Comparison of ENCODE assay signal across 29 cellular contexts in genomic region chr20:6660441-6660840, GRCh38.
A peak's percentile ranks its signal among the peaks of the same experiment; 100 is the strongest.
DNase-seq lines count a peak whose midpoint lies in the region; ATAC-seq, FAIRE-seq and TF ChIP-seq lines count a peak whose summit lies in the region.
"Had no signal": no experiment of that assay in that cellular context is flagged by ENCODE, and none has a peak within 500 bp of the region (broad histone marks: within the 10 kb centered on the region; RNA-seq: fewer than 3 reads in every experiment).

No MANE protein-coding gene starts in this region.

- no peak overlapping the region for H3K4me2 ChIP-seq in PC-3 (ENCODE audit: low read length)
- no peak overlapping the region for H3K4me2 ChIP-seq in HepG2 (ENCODE audit: low read depth, low read length)
- no peak overlapping the region for H3K4me2 ChIP-seq in H9 (ENCODE audit: insufficient read depth, insufficient read length, low read length)

- no peak overlapping the region for H3K18ac ChIP-seq in H9 (ENCODE audit: insufficient read length, low read depth, low read length)

- FAIRE-seq in HepG2 (lab: Jason Lieb, UNC) (no peak), small intestine (lab: Jason Lieb, UNC) (no peak)

- H3K23me2 ChIP-seq in H9 (ENCODE audit: insufficient read length, low read depth, low read length, poor library complexity, severe bottlenecking): no peaks in the 10 kb centered on the region

- H3K4me1 Mint-ChIP-seq in H9: peaks cover 6 to 9% of the 10 kb centered on the region in 2 experiments; a peak in 3 of 4 replicates
- H3K4me1 Mint-ChIP-seq: activated CD4-positive, alpha-beta T cell treated with anti-CD3 and anti-CD28 coated beads, Interleukin-2, amount 10 ng/mL, durations not matched to agents 24 days and 14 days had no signal

- no peaks in the 10 kb centered on the region; a peak in 1 of 7 replicates for H3K36me3 Mint-ChIP-seq in H9 (ENCODE audit: insufficient read depth in 1 of 3, low read depth in 3 of 3)

- 0 out of 2 replicates have a peak, but pooled peaks cover 10% of the 10 kb centered on the region for H3K4me1 ChIP-seq in PC-3 (ENCODE audit: insufficient read depth, low read length)
- H3K4me1 ChIP-seq in HepG2 (ENCODE audit: insufficient read depth, low read length): no peaks in the 10 kb centered on the region
- peaks cover 0 to 9% of the 10 kb centered on the region in 2 donors for H3K4me1 ChIP-seq in small intestine (ENCODE audit: control insufficient read depth in 2 of 2, insufficient read depth in 1 of 2, low read depth in 1 of 2, low read length in 1 of 2)
- no peaks in the 10 kb centered on the region for H3K4me1 ChIP-seq in H9 (ENCODE audit: insufficient read depth, low read length)
- H3K4me1 ChIP-seq: HAP-1 had no signal

- no peak overlapping the region for H2BK12ac ChIP-seq in H9 (ENCODE audit: insufficient read length, low read depth, low read length)

- no peak overlapping the region for H4K8ac ChIP-seq in H9 (replicated peaks; ENCODE audit: insufficient read length, low read depth, low read length)

- no peaks in the 10 kb centered on the region for H3K79me1 ChIP-seq in H9 (ENCODE audit: insufficient read depth, low read depth, low read length, poor library complexity, severe bottlenecking)

- TF ChIP-seq EP300 in HepG2 (IDR thresholded peaks at IDR 0.05; ENCODE audit: low read depth in 2 of 2, low read length in 2 of 2) (no peak), HepG2 (CRISPR knock-in tag; IDR thresholded peaks at IDR 0.05; ENCODE audit: borderline replicate concordance) (no peak)

- CTCF ChIA-PET in PC-3 (lab: Charles Lee) (no interaction called here), HepG2 (lab: Yijun Ruan, JAX; ENCODE audit: low intra/inter-chr PET ratio, low total read pairs) (no interaction called here)

- DNase-seq in PC-3: peak; percentile 52
- peak; percentile 74 for DNase-seq in epithelial cell of prostate (ENCODE audit: low read depth, low spot score)
- no peak for DNase-seq in HepG2 (ENCODE audit: low spot score)
- peak; percentile 93 for DNase-seq in small intestine
- no peak for DNase-seq in H9
- no peak for DNase-seq in NCI-H226
- DNase-seq in stimulated activated CD4-positive, alpha-beta T cell treated with anti-CD3 and anti-CD28 coated beads, Interleukin-12 subunit alpha, Interleukin-12 subunit beta, amount 100 ng/mL, for 4 hours: no peak
- DNase-seq: activated CD4-positive, alpha-beta T cell treated with anti-CD3 and anti-CD28 coated beads, Interleukin-2, amount 10 ng/mL, durations not matched to agents 24 days and 14 days; activated naive CD4-positive, alpha-beta T cell treated with anti-CD3 and anti-CD28 coated beads for 36 hours; activated T-cell treated with anti-CD3 and anti-CD28 coated beads, Interleukin-2, amount 50 U/mL, for 72 hours; amniotic stem cell; cortex of kidney; DMS79 treated with DMSO at 0.1 percent for 48 hours; head of caudate nucleus; NCI-H1092; NCI-H1930; NCI-H2227 treated with DMSO at 0.1 percent for 48 hours; NCI-H748 treated with DMSO at 0.1 percent for 48 hours; stimulated activated CD8-positive, alpha-beta memory T cell treated with anti-CD3 and anti-CD28 coated beads, Interleukin-4, amount 100 ng/mL, for 48 hours; trophoblast cell had no signal

- H3K4me3 ChIP-seq in PC-3 (ENCODE audit: low read length): no peak overlapping the region
- no peak overlapping the region for H3K4me3 ChIP-seq in HepG2 (replicated peaks in 1 of 3; ENCODE audit: insufficient read depth in 1 of 3, low read depth in 2 of 3, low read length in 3 of 3)
- H3K4me3 ChIP-seq in small intestine (ENCODE audit: low read depth in 1 of 2, low read length in 2 of 2): no peak overlapping the region
- H3K4me3 ChIP-seq: HAP-1 had no signal

- BruUV-seq in PC-3 (replicated peaks; lab: Mats Ljungman, UMichigan) (no TSS peak), HepG2 (replicated peaks; lab: Mats Ljungman, UMichigan) (no TSS peak)

- no peak overlapping the region for H2BK120ac ChIP-seq in H9 (ENCODE audit: low read depth, low read length, poor library complexity, severe bottlenecking)

- no peak overlapping the region for H3T11ph ChIP-seq in H9 (ENCODE audit: low read length)

- H3F3A ChIP-seq in PC-3 (ENCODE audit: low read length, unreplicated experiment): no peaks in the 10 kb centered on the region

- no peak overlapping the region for H2BK5ac ChIP-seq in H9 (ENCODE audit: insufficient read length, low read length)

- H3K27me3 ChIP-seq in PC-3 (ENCODE audit: low read length) (no peaks in the 10 kb centered on the region), HepG2 (ENCODE audit: control insufficient read depth in 1 of 2, insufficient read depth in 2 of 2, low read length in 2 of 2) (no peaks in the 10 kb centered on the region), small intestine (ENCODE audit: control insufficient read depth in 2 of 2, insufficient read depth in 2 of 2, low read length in 2 of 2) (no peaks in the 10 kb centered on the region), H9 (ENCODE audit: insufficient read depth, low read length) (no peaks in the 10 kb centered on the region)

- no peak overlapping the region for H3K4me3 Mint-ChIP-seq in H9
- H3K4me3 Mint-ChIP-seq: activated CD4-positive, alpha-beta T cell treated with anti-CD3 and anti-CD28 coated beads, Interleukin-2, amount 10 ng/mL, durations not matched to agents 24 days and 14 days; activated naive CD4-positive, alpha-beta T cell treated with anti-CD3 and anti-CD28 coated beads for 36 hours; activated T-cell treated with anti-CD3 and anti-CD28 coated beads, Interleukin-2, amount 50 U/mL, for 72 hours; neural crest cell; T-helper 2 cell treated with Interferon-gamma antibody and Interleukin-4, amounts not matched to agents 5 μg/mL and 100 μg/mL, for 36 hours had no signal

- no peak overlapping the region for H3K27ac Mint-ChIP-seq in H9
- H3K27ac Mint-ChIP-seq: activated CD4-positive, alpha-beta T cell treated with anti-CD3 and anti-CD28 coated beads, Interleukin-2, amount 10 ng/mL, durations not matched to agents 24 days and 14 days; activated naive CD4-positive, alpha-beta T cell treated with anti-CD3 and anti-CD28 coated beads for 36 hours; activated T-cell treated with anti-CD3 and anti-CD28 coated beads, Interleukin-2, amount 50 U/mL, for 72 hours; progenitor cell of endocrine pancreas; T-helper 2 cell treated with Interferon-gamma antibody and Interleukin-4, amounts not matched to agents 5 μg/mL and 100 μg/mL, for 36 hours had no signal

- intact Hi-C loops in PC-3 (cut with micrococcal nuclease) (no loop called here), HepG2 (cut with micrococcal nuclease; ENCODE audit: unreplicated experiment) (no loop called here)

- H3K27ac ChIP-seq in PC-3 (ENCODE audit: low read length) (no peak overlapping the region), epithelial cell of prostate (peak overlapping the region; percentile 82), HepG2 (ENCODE audit: extremely low read length, insufficient read depth, low read length) (no peak overlapping the region), small intestine (ENCODE audit: low read depth in 1 of 2, low read length in 1 of 2) (peak overlapping the region; percentile 2 to 33), H9 (ENCODE audit: insufficient read length, low read depth, low read length) (no peak overlapping the region)
- H3K27ac ChIP-seq: HL-60, VCaP had no signal

- H3K14ac ChIP-seq in H9 (ENCODE audit: insufficient read depth, low read length): no peak overlapping the region

- H3K27me3 Mint-ChIP-seq in H9 (ENCODE audit: low read depth): no peaks in the 10 kb centered on the region
- H3K27me3 Mint-ChIP-seq: activated CD4-positive, alpha-beta T cell treated with anti-CD3 and anti-CD28 coated beads, Interleukin-2, amount 10 ng/mL, durations not matched to agents 24 days and 14 days; progenitor cell of endocrine pancreas had no signal

- TF ChIP-seq POLR2A in HepG2 (IDR thresholded peaks at IDR 0.05; ENCODE audit: insufficient read depth in 1 of 2, low read depth in 2 of 2, low read length in 2 of 2): no peak

- no peak overlapping the region for H3K4ac ChIP-seq in H9 (ENCODE audit: low read depth, low read length)

- H3K9me3 Mint-ChIP-seq in H9: peaks cover 2 to 3% of the 10 kb centered on the region in 2 experiments; a peak in 1 of 5 replicates
- H3K9me3 Mint-ChIP-seq: activated CD4-positive, alpha-beta T cell treated with anti-CD3 and anti-CD28 coated beads, Interleukin-2, amount 10 ng/mL, durations not matched to agents 24 days and 14 days had no signal

- no peak overlapping the region for H2BK20ac ChIP-seq in H9 (ENCODE audit: low read depth, low read length, poor library complexity, severe bottlenecking)

- no peak for TF ChIP-seq CTCF in PC-3 (conservative IDR thresholded peaks at IDR 0.05; ENCODE audit: low read depth, low read length)
- TF ChIP-seq CTCF in HepG2 (CRISPR knock-in tag; IDR thresholded peaks at IDR 0.05): no peak
- TF ChIP-seq CTCF in H9 (conservative IDR thresholded peaks at IDR 0.05): no peak

- H3K9me3 ChIP-seq in PC-3 (ENCODE audit: low read length) (no peaks in the 10 kb centered on the region), HepG2 (ENCODE audit: low read length) (no peaks in the 10 kb centered on the region), small intestine (ENCODE audit: control insufficient read depth, low read depth) (no peaks in the 10 kb centered on the region), H9 (ENCODE audit: control insufficient read depth, low read depth, low read length) (no peaks in the 10 kb centered on the region)
- H3K9me3 ChIP-seq: HAP-1 had no signal

- no peak overlapping the region for H3K23ac ChIP-seq in H9 (ENCODE audit: insufficient read length, low read depth, low read length)

- H3K79me2 ChIP-seq in PC-3 (ENCODE audit: low read length) (no peaks in the 10 kb centered on the region), HepG2 (ENCODE audit: insufficient read depth, low read length) (no peaks in the 10 kb centered on the region), H9 (ENCODE audit: insufficient read depth, low read length) (no peaks in the 10 kb centered on the region)

- H4K5ac ChIP-seq in H9 (ENCODE audit: insufficient read length, low read depth, low read length): no peak overlapping the region

- H4K20me1 ChIP-seq in PC-3 (ENCODE audit: low read length) (no peaks in the 10 kb centered on the region), HepG2 (ENCODE audit: insufficient read depth, low read length) (no peaks in the 10 kb centered on the region), H9 (ENCODE audit: control insufficient read depth, insufficient read depth, insufficient read length) (no peaks in the 10 kb centered on the region)

- H2AK5ac ChIP-seq in H9 (ENCODE audit: insufficient read length, low read length): no peak overlapping the region

- POLR2A ChIA-PET in PC-3 (lab: Charles Lee; ENCODE audit: unreplicated experiment): no interaction called here
- POLR2A ChIA-PET in HepG2 (lab: Yijun Ruan, JAX): no interaction called here

- in situ Hi-C loops in HepG2 (cut with HindIII; ENCODE audit: extremely low pct_ligation_motif_present, low pct_unique_long_range_greater_than_20kb): no loop called here

- no peaks in the 10 kb centered on the region for H3K9me2 ChIP-seq in PC-3 (replicated peaks; ENCODE audit: low read length)

- 64% methylated on average over 5 of the region's 5 CpGs for WGBS in HepG2 (ENCODE audit: low lambda C conversion rate)
- 13 to 69% (median 39%) methylated on average over 5 of the region's 5 CpGs for WGBS in small intestine, 3 donors
- no CpG with 5 or more reads among the region's 5 CpGs for WGBS in H9 (ENCODE audit: extremely low coverage, insufficient read length, low lambda C conversion rate)

- H2AFZ ChIP-seq in PC-3 (ENCODE audit: low read length): no peak overlapping the region
- no peak overlapping the region for H2AFZ ChIP-seq in HepG2 (ENCODE audit: low read length)
- H2AFZ ChIP-seq in H9 (ENCODE audit: low read length): no peak overlapping the region

- ATAC-seq in PC-3 (no peak), HepG2 (no peak), HG02885 (IDR thresholded peaks at IDR 0.05; ENCODE audit: poor library complexity, unreplicated experiment) (no peak)
- ATAC-seq: activated T-cell treated with anti-CD3 and anti-CD28 coated beads, Interleukin-2, amount 50 U/mL, for 72 hours; left lobe of liver; SK-N-SH treated with all-trans-retinoic acid at 6 μM for 48 hours had no signal

- no peak overlapping the region for H4K91ac ChIP-seq in H9 (ENCODE audit: insufficient read length, low read depth, low read length)

- no peaks in the 10 kb centered on the region for H3K36me3 ChIP-seq in PC-3 (ENCODE audit: low read depth, low read length)
- no peaks in the 10 kb centered on the region for H3K36me3 ChIP-seq in HepG2 (replicated peaks in 1 of 2; ENCODE audit: control insufficient read depth in 1 of 2, insufficient read depth in 2 of 2, low read length in 2 of 2)
- no peaks in the 10 kb centered on the region for H3K36me3 ChIP-seq in small intestine (ENCODE audit: control insufficient read depth in 2 of 2, insufficient read depth in 2 of 2, low read length in 2 of 2)
- H3K36me3 ChIP-seq: HAP-1 had no signal

- H3K9ac ChIP-seq in PC-3 (ENCODE audit: low read length): no peak overlapping the region
- H3K9ac ChIP-seq in HepG2 (ENCODE audit: insufficient read depth, low read depth, low read length): no peak overlapping the region
- no peak overlapping the region for H3K9ac ChIP-seq in H9 (ENCODE audit: extremely low read depth, insufficient read length, low read length)

- no peak for TF ChIP-seq RAD21 in HepG2 (CRISPR knock-in tag; IDR thresholded peaks at IDR 0.05)

- H2BK15ac ChIP-seq in H9 (ENCODE audit: low read depth, low read length): no peak overlapping the region

- H3K56ac ChIP-seq in H9 (ENCODE audit: insufficient read length, low read depth, low read length): no peak overlapping the region

Comparison
In these comparisons a context has a peak if more than half of its experiments do, and no peak if none do; other contexts are left out.
1. DNase-seq: peak in PC-3 (single experiment), epithelial cell of prostate (single experiment) and small intestine (single experiment); none in HepG2 (single experiment), H9 (single experiment), NCI-H226 (single experiment) and stimulated activated CD4-positive, alpha-beta T cell treated with anti-CD3 and anti-CD28 coated beads, Interleukin-12 subunit alpha, Interleukin-12 subunit beta, amount 100 ng/mL, for 4 hours (single experiment).
2. H3K27ac ChIP-seq: peak in epithelial cell of prostate (single experiment) and small intestine (2 of 2); none in PC-3 (single experiment), HepG2 (single experiment) and H9 (single experiment).